Comparison of ENCODE assay signal across 24 cellular contexts in the genomic region with DNA sequence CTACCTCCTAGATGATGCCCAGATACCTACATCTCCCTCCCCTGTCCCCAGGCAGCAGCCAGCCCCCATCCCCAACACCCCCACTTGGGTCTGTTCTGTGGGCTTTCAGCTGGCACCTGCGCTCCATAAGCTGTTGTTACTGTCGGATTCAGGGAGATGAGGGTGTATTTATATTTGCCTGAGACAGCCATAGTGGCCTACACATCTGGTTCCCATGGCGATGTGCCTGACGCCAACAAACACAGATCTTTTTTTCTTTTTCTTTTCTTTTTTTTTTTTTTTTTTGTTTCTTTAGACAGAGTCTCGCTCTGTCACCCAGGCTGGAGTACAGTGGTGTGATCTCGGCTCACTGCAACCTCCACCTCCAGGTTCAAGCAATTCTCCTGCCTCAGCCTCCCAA.
"Had no signal": no experiment of that assay in that cellular context is flagged by ENCODE, and none has a peak within 500 bp of the region (broad histone marks: within the 10 kb centered on the region; RNA-seq: fewer than 3 reads in every experiment).

No MANE protein-coding gene starts in this region.

- DNase-seq: activated CD4-positive, alpha-beta T cell treated with anti-CD3 and anti-CD28 coated beads for 4 hours; activated gamma-delta T cell; activated naive CD4-positive, alpha-beta T cell treated with anti-CD3 and anti-CD28 coated beads for 36 hours; activated T-cell treated with anti-CD3 and anti-CD28 coated beads, Interleukin-2, amount 50 U/mL, for 4 hours; amygdala; MG63; MV-4-11; NCI-H1105; NCI-H1436; NCI-H1694 treated with DMSO at 0.1 percent for 48 hours; NCI-H2029 treated with DMSO at 0.1 percent for 48 hours; NCI-H2171; NCI-H345; NCI-H510A; NCI-H526 treated with DMSO at 0.1 percent for 48 hours; NCI-H82; SIG-M5; T-helper 1 cell; WERI-Rb-1 had no signal

- H3K27ac Mint-ChIP-seq: activated naive CD4-positive, alpha-beta T cell treated with anti-CD3 and anti-CD28 coated beads for 36 hours; activated naive CD8-positive, alpha-beta T cell had no signal

- H3K36me3 ChIP-seq: MG63, WERI-Rb-1 had no signal

- H3K4me2 ChIP-seq: KMS-11 had no signal

- H3K9ac ChIP-seq: KMS-11 had no signal

- H3K27me3 ChIP-seq: MG63 had no signal

- H3K9me3 ChIP-seq: MG63 had no signal

- ATAC-seq: activated T-cell treated with anti-CD3 and anti-CD28 coated beads, Interleukin-2, amount 50 U/mL, for 4 hours had no signal

- H3K4me3 Mint-ChIP-seq: activated naive CD4-positive, alpha-beta T cell treated with anti-CD3 and anti-CD28 coated beads for 36 hours; activated naive CD8-positive, alpha-beta T cell; activated T-cell treated with anti-CD3 and anti-CD28 coated beads, Interleukin-2, amount 50 U/mL, for 4 hours; brain; central memory CD8-positive, alpha-beta T cell had no signal

- H3K27me3 Mint-ChIP-seq: activated naive CD8-positive, alpha-beta T cell; brain; central memory CD8-positive, alpha-beta T cell had no signal

- H3K4me3 ChIP-seq: MG63 had no signal

- H3K4me1 Mint-ChIP-seq: central memory CD8-positive, alpha-beta T cell had no signal

- H3K36me3 Mint-ChIP-seq: activated naive CD8-positive, alpha-beta T cell had no signal

- FAIRE-seq: astrocyte had no signal

- H3K9me3 Mint-ChIP-seq: activated naive CD4-positive, alpha-beta T cell treated with anti-CD3 and anti-CD28 coated beads for 36 hours; activated T-cell treated with anti-CD3 and anti-CD28 coated beads, Interleukin-2, amount 50 U/mL, for 4 hours; brain; central memory CD8-positive, alpha-beta T cell had no signal

- H3K27ac ChIP-seq: KMS-11, WERI-Rb-1 had no signal
